9 cellular contexts compared by ENCODE assay signal in the genomic region with DNA sequence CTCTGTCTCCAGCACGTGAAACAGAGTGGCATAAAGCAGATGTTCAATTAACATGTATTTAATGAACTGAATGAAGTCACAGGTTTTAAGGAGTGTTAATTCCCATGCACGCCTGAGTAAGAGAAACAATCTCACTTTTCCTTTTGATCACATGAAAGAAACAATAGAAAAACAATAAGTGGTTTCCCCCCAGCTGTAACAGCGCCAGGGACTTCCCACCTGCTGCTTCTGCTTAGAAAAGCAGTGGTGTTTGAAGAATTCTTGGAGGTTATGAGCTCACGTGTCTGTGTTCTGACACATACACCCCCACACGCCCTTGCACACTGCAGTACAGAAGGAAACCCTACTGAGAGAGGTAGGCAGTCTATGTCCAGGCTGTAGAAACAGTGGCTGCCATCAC. TPM values are rescaled to one million over a fixed set of nuclear protein-coding genes. Genes with fewer than 3 reads are reported as not detected.
DNase-seq lines count a peak whose midpoint lies in the region; ATAC-seq and TF ChIP-seq lines count a peak whose summit lies in the region.
"Had no signal": no experiment of that assay in that cellular context is flagged by ENCODE, and none has a peak within 500 bp of the region (broad histone marks: within the 10 kb centered on the region; RNA-seq: fewer than 3 reads in every experiment).

No MANE protein-coding gene starts in this region.

- H3K27me3 ChIP-seq in brain microvascular endothelial cell (replicated peaks): no peaks in the 10 kb centered on the region
- H3K27me3 ChIP-seq: dorsolateral prefrontal cortex had no signal

- in situ Hi-C loops in brain microvascular endothelial cell (cut with HindIII; ENCODE audit: low pct_ligation_motif_present, low sequenced_read_pairs): no loop called here

- TF ChIP-seq CTCF in brain microvascular endothelial cell (IDR thresholded peaks at IDR 0.05; ENCODE audit: low read depth, low read length, missing control alignments): no peak

- no peak overlapping the region for H3K27ac ChIP-seq in brain microvascular endothelial cell
- H3K27ac ChIP-seq: dorsolateral prefrontal cortex had no signal

- DNase-seq in M059J (ENCODE audit: low read depth): peak; percentile 43
- peak; percentile 75 for DNase-seq in brain microvascular endothelial cell
- peak; percentile 10 to 12 for DNase-seq in stimulated activated CD8-positive, alpha-beta memory T cell treated with anti-CD3 and anti-CD28 coated beads, Interleukin-4, amount 100 ng/mL, for 4 hours (ENCODE audit: low read depth in 2 of 2, low spot score in 1 of 2)
- DNase-seq in HCEC 1CT: no peak
- no peak for DNase-seq in NCI-H1048 (lab: John Stamatoyannopoulos, UW)
- DNase-seq: dorsolateral prefrontal cortex, GOT3 had no signal

- ATAC-seq in GM21423 (IDR thresholded peaks at IDR 0.05; ENCODE audit: unreplicated experiment): peak; percentile 51
- ATAC-seq in HG02973 (IDR thresholded peaks at IDR 0.05; ENCODE audit: unreplicated experiment): no peak

- H3K4me3 ChIP-seq in brain microvascular endothelial cell (ENCODE audit: low read depth, low read length): no peak overlapping the region
- H3K4me3 ChIP-seq: dorsolateral prefrontal cortex had no signal

- H3K36me3 ChIP-seq in brain microvascular endothelial cell (replicated peaks): no peaks in the 10 kb centered on the region

RNA-seq across cellular contexts. Expression of gene FRMD4A, which starts 51.3 kb away (rescaled TPM):
- 4.0 and 10.8 TPM in 2 replicates for total RNA-seq in M059J (2014; rRNA removed; shearing (Covaris generic))

Comparison
In these comparisons a context has a peak if more than half of its experiments do, and no peak if none do; other contexts are left out.
1. DNase-seq: peak in M059J (single experiment), brain microvascular endothelial cell (single experiment) and stimulated activated CD8-positive, alpha-beta memory T cell treated with anti-CD3 and anti-CD28 coated beads, Interleukin-4, amount 100 ng/mL, for 4 hours (2 of 2); none in HCEC 1CT (single experiment) and NCI-H1048 (single experiment).